ENCODE assay signal across 13 cellular contexts in the genomic region with DNA sequence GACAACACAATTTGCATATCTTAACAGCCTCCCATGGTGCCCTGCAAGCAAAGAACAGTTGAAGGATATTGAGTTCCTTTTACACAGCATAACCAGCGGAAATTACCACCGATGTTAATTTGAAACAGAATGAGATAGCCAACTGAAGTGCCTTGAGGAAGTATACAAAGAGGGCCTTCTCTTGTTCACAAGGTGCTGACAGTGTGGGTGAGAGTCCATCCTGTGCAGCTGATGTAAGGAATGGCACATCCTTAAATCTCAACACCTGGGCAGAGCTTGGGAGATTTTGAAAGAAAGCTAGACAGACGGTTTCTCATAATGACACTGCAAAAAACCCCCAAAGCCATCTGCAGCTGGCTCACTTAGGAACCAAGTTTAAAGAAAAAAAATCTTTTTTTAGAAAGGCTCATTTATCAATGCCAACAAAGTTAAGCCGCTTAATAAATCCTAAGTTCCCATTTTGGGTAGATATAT.
DNase-seq lines count a peak whose midpoint lies in the region; ATAC-seq and TF ChIP-seq lines count a peak whose summit lies in the region.
"Had no signal": no experiment of that assay in that cellular context is flagged by ENCODE, and none has a peak within 500 bp of the region (broad histone marks: within the 10 kb centered on the region; RNA-seq: fewer than 3 reads in every experiment).

No MANE protein-coding gene starts in this region.

- peak; percentile 3 for DNase-seq in Ammon's horn (ENCODE audit: low spot score)
- no peak for DNase-seq in activated CD4-positive, alpha-beta T cell treated with anti-CD3 and anti-CD28 coated beads for 1 hour
- no peak for DNase-seq in cerebellar nuclear complex (lab: John Stamatoyannopoulos, UW)
- DNase-seq in activated CD4-positive, alpha-beta T cell treated with anti-CD3 and anti-CD28 coated beads, Interleukin-2, amount 50 U/mL, for 1 hour: no peak
- DNase-seq: amniotic stem cell, gastrocnemius medialis, SJCRH30, spleen, upper lobe of left lung had no signal

- peak; percentile 76 for ATAC-seq in GM19351 (IDR thresholded peaks at IDR 0.05; ENCODE audit: unreplicated experiment)
- peak; percentile 77 for ATAC-seq in HG02885 (IDR thresholded peaks at IDR 0.05; ENCODE audit: poor library complexity, unreplicated experiment)
- ATAC-seq in GM21447 (IDR thresholded peaks at IDR 0.05; ENCODE audit: unreplicated experiment): no peak
- ATAC-seq: gastrocnemius medialis had no signal

- peak overlapping the region; percentile 76 for H2AFZ ChIP-seq in OCI-LY3 (ENCODE audit: low read depth, low read length)

- peaks cover 3% of the 10 kb centered on the region for H3K36me3 ChIP-seq in OCI-LY3 (replicated peaks; ENCODE audit: low read depth, low read length)
- H3K36me3 ChIP-seq: gastrocnemius medialis, SJCRH30, spleen, upper lobe of left lung had no signal

- H3K27ac ChIP-seq in OCI-LY3 (ENCODE audit: low read length): peak overlapping the region; percentile 95
- H3K27ac ChIP-seq: gastrocnemius medialis, SJCRH30, spleen, upper lobe of left lung had no signal

- peaks cover 23% of the 10 kb centered on the region for H3K4me1 ChIP-seq in OCI-LY3 (ENCODE audit: low read length)
- H3K4me1 ChIP-seq: gastrocnemius medialis, SJCRH30, spleen, upper lobe of left lung had no signal

- no peaks in the 10 kb centered on the region for H4K20me1 ChIP-seq in OCI-LY3 (ENCODE audit: insufficient read depth, low read length)

- no peak for TF ChIP-seq CTCF in OCI-LY3 (IDR thresholded peaks at IDR 0.05; ENCODE audit: low read depth, low read length)

- H3K79me2 ChIP-seq in OCI-LY3 (ENCODE audit: low read length): no peaks in the 10 kb centered on the region

- H3K4me2 ChIP-seq in OCI-LY3 (ENCODE audit: low read length): peak overlapping the region; percentile 77

- H3K4me3 ChIP-seq in OCI-LY3 (ENCODE audit: low read length): peak overlapping the region; percentile 58
- H3K4me3 ChIP-seq: gastrocnemius medialis, SJCRH30, spleen, upper lobe of left lung had no signal

- H3K9ac ChIP-seq in OCI-LY3 (ENCODE audit: low read length): peak overlapping the region; percentile 42

- H3K9me3 ChIP-seq in OCI-LY3 (ENCODE audit: insufficient read depth, low read length): peaks cover 20% of the 10 kb centered on the region; the same call in 1 of the 2 replicates
- H3K9me3 ChIP-seq: gastrocnemius medialis, SJCRH30 had no signal

- no peaks in the 10 kb centered on the region for H3K27me3 ChIP-seq in OCI-LY3 (ENCODE audit: low read depth, low read length)
- H3K27me3 ChIP-seq: gastrocnemius medialis, SJCRH30, spleen, upper lobe of left lung had no signal
